Comparison of ENCODE assay signal across 25 cellular contexts in genomic region chr18:25646971-25647370, GRCh38.
DNase-seq lines count a peak whose midpoint lies in the region; ATAC-seq, FAIRE-seq and TF ChIP-seq lines count a peak whose summit lies in the region.
"Had no signal": no experiment of that assay in that cellular context is flagged by ENCODE, and none has a peak within 500 bp of the region (broad histone marks: within the 10 kb centered on the region; RNA-seq: fewer than 3 reads in every experiment).

No MANE protein-coding gene starts in this region.

- no peak overlapping the region for H3K4me2 ChIP-seq in IMR-90 (ENCODE audit: low read depth, low read length)
- H3K4me2 ChIP-seq: hepatocyte had no signal

- no peak overlapping the region; the same call in 1 of the 2 replicates for H3K18ac ChIP-seq in IMR-90 (ENCODE audit: low read depth, low read length)

- TF ChIP-seq POLR2A in IMR-90 (IDR thresholded peaks at IDR 0.05; ENCODE audit: low read depth, low read length) (no peak), H54 (IDR thresholded peaks at IDR 0.05; ENCODE audit: low read depth, low read length) (no peak)

- DNase-seq in AG20443 (ENCODE audit: low spot score) = peak; percentile 62
- peak; percentile 77 for DNase-seq in IMR-90
- DNase-seq in fibroblast of gingiva (ENCODE audit: low read depth) = peak; percentile 77
- peak; percentile 61 for DNase-seq in natural killer cell treated with Interleukin-12 subunit alpha and Interleukin-12 subunit beta and Interleukin-15 and Interleukin-18, amount 100 ng/mL, for 72 hours (ENCODE audit: low spot score)
- no peak for DNase-seq in OCI-M2 (lab: John Stamatoyannopoulos, UW; ENCODE audit: unreplicated experiment)
- no peak for DNase-seq in Calu3
- no peak for DNase-seq in GM10248 (ENCODE audit: extremely low spot score)
- DNase-seq in H54 (ENCODE audit: insufficient read length, low spot score) = no peak
- DNase-seq: ACHN; activated CD4-positive, alpha-beta memory T cell treated with anti-CD3 and anti-CD28 coated beads for 36 hours; activated effector memory CD4-positive, alpha-beta T cell treated with anti-CD3 and anti-CD28 coated beads, Interleukin-2, amount 50 U/mL, for 16 hours; CD4-positive, alpha-beta memory T cell; cortex of kidney; DMS153; foreskin melanocyte; NCI-H1694; NCI-H2171 treated with DMSO at 0.1 percent for 48 hours; NCI-H524 treated with DMSO at 0.1 percent for 48 hours; stimulated activated CD4-positive, alpha-beta T cell treated with anti-CD3 and anti-CD28 coated beads, Interleukin-2, amount 100 ng/mL, for 48 hours; stimulated activated naive CD4-positive, alpha-beta T cell treated with Interleukin-2 at 50 U/mL for 16 hours had no signal

- H3K27me3 Mint-ChIP-seq in natural killer cell treated with Interleukin-12 subunit alpha and Interleukin-12 subunit beta and Interleukin-15 and Interleukin-18, amount 100 ng/mL, for 72 hours = no peaks in the 10 kb centered on the region
- H3K27me3 Mint-ChIP-seq in Calu3 (ENCODE audit: unreplicated experiment) = no peaks in the 10 kb centered on the region
- H3K27me3 Mint-ChIP-seq: activated CD4-positive, alpha-beta memory T cell treated with anti-CD3 and anti-CD28 coated beads for 36 hours; CD4-positive, alpha-beta memory T cell had no signal

- H3K4me1 ChIP-seq in IMR-90 (ENCODE audit: control insufficient read depth, insufficient read depth, low read length) = peaks cover 10% of the 10 kb centered on the region

- no peak overlapping the region for H3K9ac ChIP-seq in IMR-90 (ENCODE audit: low read depth, low read length)

- intact Hi-C loops in IMR-90 (cut with micrococcal nuclease) (no loop called here), Calu3 (cut with micrococcal nuclease; ENCODE audit: unreplicated experiment) (no loop called here)

- peak overlapping the region; percentile 9; the same call in 1 of the 2 replicates for H2BK20ac ChIP-seq in IMR-90 (ENCODE audit: low read depth, low read length)

- H3K27ac ChIP-seq in IMR-90 (ENCODE audit: insufficient read depth, low read length) = no peak overlapping the region
- H3K27ac ChIP-seq: hepatocyte had no signal

- dilution Hi-C loops in IMR-90 (cut with HindIII; ENCODE audit: low sequenced_read_pairs, unreplicated experiment) = no loop called here

- peak overlapping the region in 1 of 2 donors; percentile 78 for H3K27ac Mint-ChIP-seq in natural killer cell treated with Interleukin-12 subunit alpha and Interleukin-12 subunit beta and Interleukin-15 and Interleukin-18, amount 100 ng/mL, for 72 hours
- no peak overlapping the region for H3K27ac Mint-ChIP-seq in Calu3 (ENCODE audit: unreplicated experiment)
- H3K27ac Mint-ChIP-seq: activated CD4-positive, alpha-beta memory T cell treated with anti-CD3 and anti-CD28 coated beads for 36 hours; CD4-positive, alpha-beta memory T cell had no signal

- POLR2A ChIA-PET in IMR-90 (lab: Charles Lee; ENCODE audit: unreplicated experiment) = no interaction called here
- POLR2A ChIA-PET in GM10248 (lab: Yijun Ruan, JAX) = no interaction called here

- in situ Hi-C loops in IMR-90 (cut with MboI; ENCODE audit: low sequenced_read_pairs) = no loop called here

- no peak overlapping the region for H4K5ac ChIP-seq in IMR-90 (ENCODE audit: low read depth, low read length)

- H3K56ac ChIP-seq in IMR-90 (ENCODE audit: extremely low read depth, insufficient read depth, low read length) = no peak overlapping the region

- no peak overlapping the region for H2BK120ac ChIP-seq in IMR-90 (ENCODE audit: low read depth, low read length)

- no peak for TF ChIP-seq RAD21 in IMR-90 (IDR thresholded peaks at IDR 0.05; ENCODE audit: low read length)

- H3K36me3 ChIP-seq in IMR-90 (ENCODE audit: control insufficient read depth, insufficient read depth, low read length) = no peaks in the 10 kb centered on the region

- peak overlapping the region; percentile 18 for H3K4me3 Mint-ChIP-seq in natural killer cell treated with Interleukin-12 subunit alpha and Interleukin-12 subunit beta and Interleukin-15 and Interleukin-18, amount 100 ng/mL, for 72 hours
- H3K4me3 Mint-ChIP-seq in Calu3 (ENCODE audit: low read depth, unreplicated experiment) = no peak overlapping the region
- H3K4me3 Mint-ChIP-seq: activated CD4-positive, alpha-beta memory T cell treated with anti-CD3 and anti-CD28 coated beads for 36 hours; CD4-positive, alpha-beta memory T cell had no signal

- H3K9me3 Mint-ChIP-seq in natural killer cell treated with Interleukin-12 subunit alpha and Interleukin-12 subunit beta and Interleukin-15 and Interleukin-18, amount 100 ng/mL, for 72 hours = no peaks in the 10 kb centered on the region
- H3K9me3 Mint-ChIP-seq in Calu3 (ENCODE audit: low read depth, unreplicated experiment) = no peaks in the 10 kb centered on the region

- H3K9me1 ChIP-seq in IMR-90 (ENCODE audit: insufficient read depth, low read length) = peaks cover 12% of the 10 kb centered on the region

- no peak overlapping the region for H3K4ac ChIP-seq in IMR-90 (ENCODE audit: low read depth, low read length)

- H3K79me1 ChIP-seq in IMR-90 (ENCODE audit: low read depth in 1 of 2, low read length in 2 of 2) = no peaks in the 10 kb centered on the region

- no peak overlapping the region for H2BK5ac ChIP-seq in IMR-90 (ENCODE audit: low read depth, low read length, poor library complexity, severe bottlenecking)

- no peaks in the 10 kb centered on the region for H3K36me3 Mint-ChIP-seq in natural killer cell treated with Interleukin-12 subunit alpha and Interleukin-12 subunit beta and Interleukin-15 and Interleukin-18, amount 100 ng/mL, for 72 hours
- H3K36me3 Mint-ChIP-seq in Calu3 (ENCODE audit: insufficient read depth, unreplicated experiment) = no peaks in the 10 kb centered on the region
- H3K36me3 Mint-ChIP-seq: activated CD4-positive, alpha-beta memory T cell treated with anti-CD3 and anti-CD28 coated beads for 36 hours; CD4-positive, alpha-beta memory T cell had no signal

- H3K4me1 Mint-ChIP-seq in natural killer cell treated with Interleukin-12 subunit alpha and Interleukin-12 subunit beta and Interleukin-15 and Interleukin-18, amount 100 ng/mL, for 72 hours (ENCODE audit: low read depth in 2 of 2) = peaks cover 12 to 33% of the 10 kb centered on the region in 2 donors
- no peaks in the 10 kb centered on the region for H3K4me1 Mint-ChIP-seq in Calu3 (ENCODE audit: low read depth, unreplicated experiment)
- H3K4me1 Mint-ChIP-seq: CD4-positive, alpha-beta memory T cell had no signal

- no peaks in the 10 kb centered on the region for H3K27me3 ChIP-seq in IMR-90 (ENCODE audit: control insufficient read depth, insufficient read depth, low read length)
- H3K27me3 ChIP-seq: hepatocyte had no signal

- no peak overlapping the region for H4K8ac ChIP-seq in IMR-90 (ENCODE audit: low read depth in 2 of 2, low read length in 2 of 2)

- H2BK15ac ChIP-seq in IMR-90 (ENCODE audit: low read depth, low read length) = peak overlapping the region; percentile 15; the same call in 2 of the 3 replicates

- H3K9me3 ChIP-seq in IMR-90 (ENCODE audit: control insufficient read depth, insufficient read depth, low read length) = no peaks in the 10 kb centered on the region

- no peak overlapping the region for H3K14ac ChIP-seq in IMR-90 (replicated peaks; ENCODE audit: low read depth, low read length)

- no peak for FAIRE-seq in H54 (lab: Jason Lieb, UNC)
- FAIRE-seq: bronchial epithelial cell, GM12892, GM19239 had no signal

- no peak for ATAC-seq in IMR-90 (ENCODE audit: low read depth)
- peak; percentile 48 to 91 for ATAC-seq in natural killer cell treated with Interleukin-12 subunit alpha and Interleukin-12 subunit beta and Interleukin-15 and Interleukin-18, amount 100 ng/mL, for 72 hours
- ATAC-seq: SK-N-SH treated with all-trans-retinoic acid at 6 μM for 48 hours had no signal

- CTCF ChIA-PET in IMR-90 (lab: Yijun Ruan, JAX) = interaction anchor here (0.5 kb wide), 1 partner anchor 284 kb away, joined by 3 read pairs; no protein-coding TSS in a partner anchor
- CTCF ChIA-PET in Calu3 (lab: Charles Lee) = no interaction called here
- CTCF ChIA-PET in GM10248 (lab: Yijun Ruan, JAX) = no interaction called here

- H3K23ac ChIP-seq in IMR-90 (ENCODE audit: low read depth, low read length) = no peak overlapping the region

- H4K20me1 ChIP-seq in IMR-90 (ENCODE audit: insufficient read depth, low read length) = no peaks in the 10 kb centered on the region; the same call in 1 of the 2 replicates

- TF ChIP-seq CTCF in IMR-90 (conservative IDR thresholded peaks at IDR 0.05; ENCODE audit: low read depth, low read length) (no peak), Calu3 (IDR thresholded peaks at IDR 0.05; ENCODE audit: unreplicated experiment) (no peak), GM10248 (IDR thresholded peaks at IDR 0.05; ENCODE audit: control extremely low read depth, extremely low read depth, low read depth, missing control alignments) (no peak)

- BruUV-seq in IMR-90 (replicated peaks; lab: Mats Ljungman, UMichigan) (no TSS peak), Calu3 (replicated peaks; lab: Mats Ljungman, UMichigan) (no TSS peak)

- H2AK9ac ChIP-seq in IMR-90 (replicated peaks; ENCODE audit: low read depth, low read length, poor library complexity) = no peak overlapping the region

- H2AFZ ChIP-seq in IMR-90 (replicated peaks; ENCODE audit: low read length, poor library complexity) = no peak overlapping the region
- H2AFZ ChIP-seq: hepatocyte had no signal

- H3K4me3 ChIP-seq in IMR-90 (ENCODE audit: insufficient read depth, low read depth, low read length) = no peak overlapping the region
- H3K4me3 ChIP-seq: hepatocyte had no signal

- H2AK5ac ChIP-seq in IMR-90 (ENCODE audit: low read depth, low read length) = peak overlapping the region; percentile 6

- H4K91ac ChIP-seq in IMR-90 (ENCODE audit: insufficient read depth, low read depth, low read length) = no peak overlapping the region

TF ChIP-seq in IMR-90, 13 proteins besides CTCF, POLR2A, EP300 and RAD21:
- TF ChIP-seq SMC3 (IDR thresholded peaks at IDR 0.05; ENCODE audit: low read depth, low read length) (no peak), USF2 (IDR thresholded peaks at IDR 0.05; ENCODE audit: low read depth, low read length) (no peak), RFX5 (IDR thresholded peaks at IDR 0.05; ENCODE audit: low read depth, low read length) (no peak), MAZ (IDR thresholded peaks at IDR 0.05; ENCODE audit: borderline replicate concordance, low read depth, low read length) (no peak), MXI1 (IDR thresholded peaks at IDR 0.05; ENCODE audit: borderline replicate concordance, low read depth, low read length) (no peak)

Comparison
In these comparisons a context has a peak if more than half of its experiments do, and no peak if none do; other contexts are left out.
1. DNase-seq: peak in AG20443 (single experiment), IMR-90 (single experiment), fibroblast of gingiva (single experiment) and natural killer cell treated with Interleukin-12 subunit alpha and Interleukin-12 subunit beta and Interleukin-15 and Interleukin-18, amount 100 ng/mL, for 72 hours (single experiment); none in OCI-M2 (single experiment), Calu3 (single experiment), GM10248 (single experiment) and H54 (single experiment).